Comparison of ENCODE assay signal across 14 cellular contexts in the genomic region with DNA sequence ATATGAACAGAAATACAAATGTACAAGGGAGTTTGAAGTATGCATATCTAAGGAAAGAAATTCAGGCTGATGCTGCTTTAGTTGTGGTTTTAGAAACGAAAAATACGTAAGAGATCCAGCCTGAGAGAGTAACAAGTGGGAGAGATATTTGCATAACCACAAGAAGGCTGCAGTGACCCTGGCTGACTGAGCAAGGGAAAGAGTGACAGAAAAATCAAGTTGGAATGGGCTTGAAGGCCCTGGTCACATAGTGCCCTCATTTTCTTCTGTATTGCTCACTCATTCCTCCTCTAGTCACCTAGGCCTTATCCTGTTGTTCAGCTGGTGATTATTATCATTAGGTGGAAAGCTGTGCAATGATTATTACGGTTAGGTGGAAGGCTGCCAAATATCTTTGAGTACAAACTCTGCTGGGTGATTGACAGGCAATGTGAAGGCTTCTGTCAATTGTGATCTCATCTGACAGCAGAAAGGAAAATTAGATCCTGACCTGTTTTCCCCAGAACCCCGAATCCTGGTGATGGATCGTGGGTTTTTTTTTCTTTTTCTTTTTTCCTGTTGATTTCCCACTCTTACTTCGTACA.
DNase-seq lines count a peak whose midpoint lies in the region; ATAC-seq and TF ChIP-seq lines count a peak whose summit lies in the region.
"Had no signal": no experiment of that assay in that cellular context is flagged by ENCODE, and none has a peak within 500 bp of the region (broad histone marks: within the 10 kb centered on the region; RNA-seq: fewer than 3 reads in every experiment).

No MANE protein-coding gene starts in this region.

- intact Hi-C loops in left colon (cut with DNase I, micrococcal nuclease), result no loop called here

- ATAC-seq in GM18868 (IDR thresholded peaks at IDR 0.05; ENCODE audit: unreplicated experiment) (peak; percentile 93), left colon (no peak), HG02678 (IDR thresholded peaks at IDR 0.05; ENCODE audit: unreplicated experiment) (no peak)
- ATAC-seq: CD8-positive, alpha-beta T cell; stimulated activated naive CD8-positive, alpha-beta T cell treated with anti-CD3 and anti-CD28 coated beads, Interleukin-15, Interleukin-2, amounts not matched to agents 100 U/mL and 50 U/mL, for 24 hours had no signal

- CTCF ChIA-PET in HEK293T (lab: Yijun Ruan, JAX), result no interaction called here

- no peaks in the 10 kb centered on the region for H3F3A ChIP-seq in neural cell (ENCODE audit: insufficient read depth, low read length, poor library complexity, severe bottlenecking)

- no peaks in the 10 kb centered on the region for H4K20me1 ChIP-seq in neural cell (ENCODE audit: insufficient read depth)

- H3K9me2 ChIP-seq in neural cell (ENCODE audit: insufficient read depth, low read length), result no peaks in the 10 kb centered on the region

- no peak overlapping the region for H3K9ac ChIP-seq in neural cell (ENCODE audit: low read length)

- POLR2A ChIA-PET in HEK293T (lab: Yijun Ruan, JAX), result no interaction called here

- no peak overlapping the region for H2AFZ ChIP-seq in neural cell (ENCODE audit: low read depth, low read length)

- no peak overlapping the region for H3K4me3 ChIP-seq in neural cell (ENCODE audit: low read length)
- H3K4me3 ChIP-seq: esophagus squamous epithelium had no signal

- H3K27me3 ChIP-seq in neural cell (ENCODE audit: insufficient read depth, low read depth, low read length), result no peaks in the 10 kb centered on the region
- H3K27me3 ChIP-seq: esophagus squamous epithelium had no signal

- peak overlapping the region; percentile 12 for H3K27ac ChIP-seq in neural cell (ENCODE audit: low read length)
- H3K27ac ChIP-seq: esophagus squamous epithelium had no signal

- H3K4me2 ChIP-seq in neural cell (ENCODE audit: low read length), result no peak overlapping the region

- no peaks in the 10 kb centered on the region for H3K36me3 ChIP-seq in neural cell (ENCODE audit: insufficient read depth, low read length)
- H3K36me3 ChIP-seq: esophagus squamous epithelium had no signal

- H3K79me2 ChIP-seq in neural cell (replicated peaks; ENCODE audit: insufficient read depth, low read length), result no peaks in the 10 kb centered on the region

- no peak for TF ChIP-seq CTCF in neural cell (IDR thresholded peaks at IDR 0.05; ENCODE audit: poor library complexity, severe bottlenecking)

- DNase-seq in HEK293T (ENCODE audit: extremely low spot score) (no peak), NCI-H1417 (lab: John Stamatoyannopoulos, UW) (peak in 2 of 3 experiments; percentile 34 to 73), NOMO-1 treated with DMSO at 0.1 percent for 48 hours (lab: John Stamatoyannopoulos, UW; ENCODE audit: unreplicated experiment) (no peak), NCI-H524 (lab: John Stamatoyannopoulos, UW) (no peak), left colon (no peak)
- DNase-seq: activated B cell treated with CpG ODN at 0.5 μM for 24 hours; CD8-positive, alpha-beta T cell; esophagus squamous epithelium; HFFc6; SHP77; stimulated activated naive CD8-positive, alpha-beta T cell treated with anti-CD3 and anti-CD28 coated beads, Interleukin-15, Interleukin-2, amounts not matched to agents 100 U/mL and 50 U/mL, for 24 hours had no signal

- TF ChIP-seq RAD21 in neural cell (conservative IDR thresholded peaks at IDR 0.05), result no peak

- no peaks in the 10 kb centered on the region for H3K9me3 ChIP-seq in neural cell (ENCODE audit: low read length)
- H3K9me3 ChIP-seq: esophagus squamous epithelium had no signal

- TF ChIP-seq EP300 in neural cell (conservative IDR thresholded peaks at IDR 0.05; ENCODE audit: poor library complexity, severe bottlenecking), result peak; percentile 88

TF ChIP-seq in HEK293T, 16 proteins besides CTCF, POLR2A, EP300 and RAD21:
- TF ChIP-seq NFRKB (IDR thresholded peaks at IDR 0.05), result no peak
- TF ChIP-seq, protein P1, sequence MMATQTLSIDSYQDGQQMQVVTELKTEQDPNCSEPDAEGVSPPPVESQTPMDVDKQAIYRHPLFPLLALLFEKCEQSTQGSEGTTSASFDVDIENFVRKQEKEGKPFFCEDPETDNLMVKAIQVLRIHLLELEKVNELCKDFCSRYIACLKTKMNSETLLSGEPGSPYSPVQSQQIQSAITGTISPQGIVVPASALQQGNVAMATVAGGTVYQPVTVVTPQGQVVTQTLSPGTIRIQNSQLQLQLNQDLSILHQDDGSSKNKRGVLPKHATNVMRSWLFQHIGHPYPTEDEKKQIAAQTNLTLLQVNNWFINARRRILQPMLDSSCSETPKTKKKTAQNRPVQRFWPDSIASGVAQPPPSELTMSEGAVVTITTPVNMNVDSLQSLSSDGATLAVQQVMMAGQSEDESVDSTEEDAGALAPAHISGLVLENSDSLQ (IDR thresholded peaks at IDR 0.05), result peak; percentile 28
- no peak for TF ChIP-seq SP1 (IDR thresholded peaks at IDR 0.05)
TF ChIP-seq in HEK293T: peak in this region for 1.

TF ChIP-seq in neural cell, 6 proteins besides CTCF, POLR2A, EP300 and RAD21:
- no peak for TF ChIP-seq EZH2 (IDR thresholded peaks at IDR 0.05; ENCODE audit: borderline replicate concordance, insufficient read depth, low read length, poor library complexity, severe bottlenecking)
- TF ChIP-seq POLR2AphosphoS5 (IDR thresholded peaks at IDR 0.05), result peak; percentile 58
TF ChIP-seq in neural cell: peak in this region for 1.

Comparison
In these comparisons a context has a peak if more than half of its experiments do, and no peak if none do; other contexts are left out.
1. DNase-seq: peak in NCI-H1417 (2 of 3); none in HEK293T (single experiment), NOMO-1 treated with DMSO at 0.1 percent for 48 hours (single experiment), NCI-H524 (0 of 2) and left colon (0 of 2).